ENCODE assay signal across 1 cellular context in the genomic region with DNA sequence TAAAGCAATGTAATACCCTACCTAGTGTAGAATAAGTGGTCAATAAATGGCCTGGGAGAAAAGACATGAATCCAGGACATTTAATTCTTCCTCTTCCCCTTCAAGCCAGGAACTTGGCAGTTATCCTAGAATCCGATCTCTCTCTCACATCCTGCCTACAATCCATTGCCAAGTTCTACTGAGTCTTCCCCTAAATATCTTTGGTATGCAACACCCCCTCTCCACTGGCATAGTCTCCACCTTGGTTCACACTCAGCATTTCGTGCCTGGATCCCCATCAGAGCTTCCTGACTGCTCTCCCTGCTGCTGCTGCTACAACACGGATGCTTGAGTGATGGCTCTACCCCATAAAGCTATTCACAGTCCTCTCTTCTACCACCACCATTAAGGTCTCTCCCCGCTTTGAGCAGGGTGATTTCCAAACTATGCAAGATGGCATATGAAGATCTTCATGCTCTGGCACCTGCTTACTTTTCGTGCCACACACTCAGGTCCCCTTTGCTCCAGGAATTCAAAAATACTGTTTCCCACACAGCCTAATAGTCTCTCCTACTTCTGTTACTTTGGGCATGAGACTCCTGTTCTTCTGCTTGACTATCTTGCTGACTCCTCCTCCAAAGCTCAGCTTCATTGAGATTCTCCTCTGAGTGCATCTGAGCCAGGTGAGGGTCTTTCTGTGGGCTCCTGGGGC.
TF ChIP-seq lines count a peak whose summit lies in the region.

No MANE protein-coding gene starts in this region.

TF ChIP-seq in A549, 52 proteins besides CTCF, POLR2A, EP300 and RAD21 (continued from another document):
- TF ChIP-seq MYC (IDR thresholded peaks at IDR 0.05; ENCODE audit: borderline replicate concordance, low read length) = no peak
- TF ChIP-seq, protein P1, sequence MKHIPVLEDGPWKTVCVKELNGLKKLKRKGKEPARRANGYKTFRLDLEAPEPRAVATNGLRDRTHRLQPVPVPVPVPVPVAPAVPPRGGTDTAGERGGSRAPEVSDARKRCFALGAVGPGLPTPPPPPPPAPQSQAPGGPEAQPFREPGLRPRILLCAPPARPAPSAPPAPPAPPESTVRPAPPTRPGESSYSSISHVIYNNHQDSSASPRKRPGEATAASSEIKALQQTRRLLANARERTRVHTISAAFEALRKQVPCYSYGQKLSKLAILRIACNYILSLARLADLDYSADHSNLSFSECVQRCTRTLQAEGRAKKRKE (CRISPR knock-in tag; IDR thresholded peaks at IDR 0.05; ENCODE audit: low read depth) = no peak
- TF ChIP-seq ZNF302 (CRISPR knock-in tag; IDR thresholded peaks at IDR 0.05) = no peak
- TF ChIP-seq, protein P2, sequence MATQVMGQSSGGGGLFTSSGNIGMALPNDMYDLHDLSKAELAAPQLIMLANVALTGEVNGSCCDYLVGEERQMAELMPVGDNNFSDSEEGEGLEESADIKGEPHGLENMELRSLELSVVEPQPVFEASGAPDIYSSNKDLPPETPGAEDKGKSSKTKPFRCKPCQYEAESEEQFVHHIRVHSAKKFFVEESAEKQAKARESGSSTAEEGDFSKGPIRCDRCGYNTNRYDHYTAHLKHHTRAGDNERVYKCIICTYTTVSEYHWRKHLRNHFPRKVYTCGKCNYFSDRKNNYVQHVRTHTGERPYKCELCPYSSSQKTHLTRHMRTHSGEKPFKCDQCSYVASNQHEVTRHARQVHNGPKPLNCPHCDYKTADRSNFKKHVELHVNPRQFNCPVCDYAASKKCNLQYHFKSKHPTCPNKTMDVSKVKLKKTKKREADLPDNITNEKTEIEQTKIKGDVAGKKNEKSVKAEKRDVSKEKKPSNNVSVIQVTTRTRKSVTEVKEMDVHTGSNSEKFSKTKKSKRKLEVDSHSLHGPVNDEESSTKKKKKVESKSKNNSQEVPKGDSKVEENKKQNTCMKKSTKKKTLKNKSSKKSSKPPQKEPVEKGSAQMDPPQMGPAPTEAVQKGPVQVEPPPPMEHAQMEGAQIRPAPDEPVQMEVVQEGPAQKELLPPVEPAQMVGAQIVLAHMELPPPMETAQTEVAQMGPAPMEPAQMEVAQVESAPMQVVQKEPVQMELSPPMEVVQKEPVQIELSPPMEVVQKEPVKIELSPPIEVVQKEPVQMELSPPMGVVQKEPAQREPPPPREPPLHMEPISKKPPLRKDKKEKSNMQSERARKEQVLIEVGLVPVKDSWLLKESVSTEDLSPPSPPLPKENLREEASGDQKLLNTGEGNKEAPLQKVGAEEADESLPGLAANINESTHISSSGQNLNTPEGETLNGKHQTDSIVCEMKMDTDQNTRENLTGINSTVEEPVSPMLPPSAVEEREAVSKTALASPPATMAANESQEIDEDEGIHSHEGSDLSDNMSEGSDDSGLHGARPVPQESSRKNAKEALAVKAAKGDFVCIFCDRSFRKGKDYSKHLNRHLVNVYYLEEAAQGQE (IDR thresholded peaks at IDR 0.05) = no peak
TF ChIP-seq in A549: peak in this region for 5.
